ENCODE assay signal across 2 cellular contexts in the genomic region with DNA sequence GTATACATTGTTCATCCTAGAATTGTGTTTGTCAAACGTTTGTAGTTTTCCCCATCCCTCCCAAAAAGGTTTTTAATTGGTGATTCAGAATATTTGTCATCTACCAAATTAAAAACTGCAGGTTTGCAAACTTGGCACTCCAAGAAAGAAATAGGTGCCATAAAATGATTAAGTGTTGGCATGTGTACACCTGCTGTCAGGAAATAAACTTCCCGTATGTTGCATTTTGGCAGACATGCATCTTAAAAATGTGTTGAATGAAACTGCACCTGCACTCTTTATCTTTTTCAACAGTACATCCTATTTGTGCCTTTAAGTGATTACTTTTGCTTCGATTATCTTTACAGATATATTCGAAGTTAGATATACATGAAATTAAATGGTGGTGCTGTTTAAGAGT.
TF ChIP-seq lines count a peak whose summit lies in the region.

No MANE protein-coding gene starts in this region.

TF ChIP-seq in HEK293, 187 proteins besides CTCF, POLR2A, EP300 and RAD21:
- TF ChIP-seq YY1 (tag by site-specific recombination; IDR thresholded peaks at IDR 0.05), result no peak
- no peak for TF ChIP-seq ZNF837 (tag by site-specific recombination; IDR thresholded peaks at IDR 0.05)
- TF ChIP-seq, protein P1, sequence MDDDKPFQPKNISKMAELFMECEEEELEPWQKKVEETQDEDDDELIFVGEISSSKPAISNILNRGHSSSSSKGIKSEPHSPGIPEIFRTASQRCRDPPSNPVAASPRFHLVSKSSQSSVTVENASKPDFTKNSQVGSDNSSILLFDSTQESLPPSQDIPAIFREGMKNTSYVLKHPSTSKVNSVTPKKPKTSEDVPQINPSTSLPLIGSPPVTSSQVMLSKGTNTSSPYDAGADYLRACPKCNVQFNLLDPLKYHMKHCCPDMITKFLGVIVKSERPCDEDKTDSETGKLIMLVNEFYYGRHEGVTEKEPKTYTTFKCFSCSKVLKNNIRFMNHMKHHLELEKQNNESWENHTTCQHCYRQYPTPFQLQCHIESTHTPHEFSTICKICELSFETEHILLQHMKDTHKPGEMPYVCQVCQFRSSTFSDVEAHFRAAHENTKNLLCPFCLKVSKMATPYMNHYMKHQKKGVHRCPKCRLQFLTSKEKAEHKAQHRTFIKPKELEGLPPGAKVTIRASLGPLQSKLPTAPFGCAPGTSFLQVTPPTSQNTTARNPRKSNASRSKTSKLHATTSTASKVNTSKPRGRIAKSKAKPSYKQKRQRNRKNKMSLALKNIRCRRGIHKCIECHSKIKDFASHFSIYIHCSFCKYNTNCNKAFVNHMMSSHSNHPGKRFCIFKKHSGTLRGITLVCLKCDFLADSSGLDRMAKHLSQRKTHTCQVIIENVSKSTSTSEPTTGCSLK (tag by site-specific recombination; IDR thresholded peaks at IDR 0.05), result no peak
- no peak for TF ChIP-seq ZNF133 (tag by site-specific recombination; IDR thresholded peaks at IDR 0.05)
- no peak for TF ChIP-seq ZBTB8A (tag by site-specific recombination; IDR thresholded peaks at IDR 0.05)
- TF ChIP-seq, protein P2, sequence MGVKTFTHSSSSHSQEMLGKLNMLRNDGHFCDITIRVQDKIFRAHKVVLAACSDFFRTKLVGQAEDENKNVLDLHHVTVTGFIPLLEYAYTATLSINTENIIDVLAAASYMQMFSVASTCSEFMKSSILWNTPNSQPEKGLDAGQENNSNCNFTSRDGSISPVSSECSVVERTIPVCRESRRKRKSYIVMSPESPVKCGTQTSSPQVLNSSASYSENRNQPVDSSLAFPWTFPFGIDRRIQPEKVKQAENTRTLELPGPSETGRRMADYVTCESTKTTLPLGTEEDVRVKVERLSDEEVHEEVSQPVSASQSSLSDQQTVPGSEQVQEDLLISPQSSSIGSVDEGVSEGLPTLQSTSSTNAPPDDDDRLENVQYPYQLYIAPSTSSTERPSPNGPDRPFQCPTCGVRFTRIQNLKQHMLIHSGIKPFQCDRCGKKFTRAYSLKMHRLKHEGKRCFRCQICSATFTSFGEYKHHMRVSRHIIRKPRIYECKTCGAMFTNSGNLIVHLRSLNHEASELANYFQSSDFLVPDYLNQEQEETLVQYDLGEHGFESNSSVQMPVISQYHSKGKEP (tag by site-specific recombination; IDR thresholded peaks at IDR 0.05), result peak; percentile 51; the same call in 1 of the 2 replicates
TF ChIP-seq in HEK293: peak in this region for 1.

TF ChIP-seq in neural cell, 6 proteins besides CTCF, POLR2A, EP300 and RAD21:
- TF ChIP-seq, protein P3, sequence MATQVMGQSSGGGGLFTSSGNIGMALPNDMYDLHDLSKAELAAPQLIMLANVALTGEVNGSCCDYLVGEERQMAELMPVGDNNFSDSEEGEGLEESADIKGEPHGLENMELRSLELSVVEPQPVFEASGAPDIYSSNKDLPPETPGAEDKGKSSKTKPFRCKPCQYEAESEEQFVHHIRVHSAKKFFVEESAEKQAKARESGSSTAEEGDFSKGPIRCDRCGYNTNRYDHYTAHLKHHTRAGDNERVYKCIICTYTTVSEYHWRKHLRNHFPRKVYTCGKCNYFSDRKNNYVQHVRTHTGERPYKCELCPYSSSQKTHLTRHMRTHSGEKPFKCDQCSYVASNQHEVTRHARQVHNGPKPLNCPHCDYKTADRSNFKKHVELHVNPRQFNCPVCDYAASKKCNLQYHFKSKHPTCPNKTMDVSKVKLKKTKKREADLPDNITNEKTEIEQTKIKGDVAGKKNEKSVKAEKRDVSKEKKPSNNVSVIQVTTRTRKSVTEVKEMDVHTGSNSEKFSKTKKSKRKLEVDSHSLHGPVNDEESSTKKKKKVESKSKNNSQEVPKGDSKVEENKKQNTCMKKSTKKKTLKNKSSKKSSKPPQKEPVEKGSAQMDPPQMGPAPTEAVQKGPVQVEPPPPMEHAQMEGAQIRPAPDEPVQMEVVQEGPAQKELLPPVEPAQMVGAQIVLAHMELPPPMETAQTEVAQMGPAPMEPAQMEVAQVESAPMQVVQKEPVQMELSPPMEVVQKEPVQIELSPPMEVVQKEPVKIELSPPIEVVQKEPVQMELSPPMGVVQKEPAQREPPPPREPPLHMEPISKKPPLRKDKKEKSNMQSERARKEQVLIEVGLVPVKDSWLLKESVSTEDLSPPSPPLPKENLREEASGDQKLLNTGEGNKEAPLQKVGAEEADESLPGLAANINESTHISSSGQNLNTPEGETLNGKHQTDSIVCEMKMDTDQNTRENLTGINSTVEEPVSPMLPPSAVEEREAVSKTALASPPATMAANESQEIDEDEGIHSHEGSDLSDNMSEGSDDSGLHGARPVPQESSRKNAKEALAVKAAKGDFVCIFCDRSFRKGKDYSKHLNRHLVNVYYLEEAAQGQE (IDR thresholded peaks at IDR 0.05; ENCODE audit: borderline replicate concordance), result no peak
- TF ChIP-seq MXI1 (conservative IDR thresholded peaks at IDR 0.05; ENCODE audit: poor library complexity, severe bottlenecking) (no peak), SMC3 (conservative IDR thresholded peaks at IDR 0.05; ENCODE audit: poor library complexity) (no peak), POLR2AphosphoS5 (IDR thresholded peaks at IDR 0.05) (no peak), EZH2 (IDR thresholded peaks at IDR 0.05; ENCODE audit: borderline replicate concordance, insufficient read depth, low read length, poor library complexity, severe bottlenecking) (no peak), TAF1 (IDR thresholded peaks at IDR 0.05; ENCODE audit: low read depth) (no peak)
TF ChIP-seq in neural cell: peak in this region for 0.
